Comparison of ENCODE assay signal across 26 cellular contexts in genomic region chr4:186707996-186708395, GRCh38. TPM values are rescaled to one million over a fixed set of nuclear protein-coding genes. Genes with fewer than 3 reads are reported as not detected.
"Had no signal": no experiment of that assay in that cellular context is flagged by ENCODE, and none has a peak within 500 bp of the region (broad histone marks: within the 10 kb centered on the region; RNA-seq: fewer than 3 reads in every experiment).

No MANE protein-coding gene starts in this region.

- FAIRE-seq: colon, pancreas had no signal

- H3K36me3 ChIP-seq: neutrophil had no signal

- H3K27ac ChIP-seq: foreskin keratinocyte, lower lobe of right lung, neutrophil, pancreas, suprapubic skin had no signal

- H3K4me3 ChIP-seq: esophagus muscularis mucosa, gastroesophageal sphincter, lower lobe of right lung, pancreas, smooth muscle cell, suprapubic skin had no signal

- H3K4me2 ChIP-seq: smooth muscle cell had no signal

- ATAC-seq: foreskin keratinocyte; gastroesophageal sphincter; lower lobe of right lung; natural killer cell treated with Interleukin-12 subunit alpha and Interleukin-12 subunit beta and Interleukin-15 and Interleukin-18, amount 100 ng/mL, for 72 hours; pancreas; sciatic nerve; stimulated activated naive CD8-positive, alpha-beta T cell treated with anti-CD3 and anti-CD28 coated beads, Interleukin-15, amount 100 ng/mL, for 72 hours had no signal

- DNase-seq: central memory CD4-positive, alpha-beta T cell; effector CD8-positive, alpha-beta T cell; endodermal cell; foreskin keratinocyte; hypothalamus; immature natural killer cell; islet precursor cell; left ventricle myocardium superior; lower lobe of right lung; naive B cell; pancreas; retina; stimulated activated CD4-positive, alpha-beta T cell treated with anti-CD3 and anti-CD28 coated beads, Interleukin-12 subunit alpha, Interleukin-12 subunit beta, amount 100 ng/mL, for 4 hours; stimulated activated CD4-positive, alpha-beta T cell treated with anti-CD3 and anti-CD28 coated beads, Interleukin-1b, Interleukin-23, amount 100 ng/mL, for 48 hours; stimulated activated CD4-positive, alpha-beta T cell treated with anti-CD3 and anti-CD28 coated beads, Interleukin-4, amount 100 ng/mL, for 1 hour; stimulated activated CD8-positive, alpha-beta memory T cell treated with anti-CD3 and anti-CD28 coated beads, Interleukin-4, amount 100 ng/mL, for 48 hours; stimulated activated naive CD4-positive, alpha-beta T cell; stimulated activated naive CD8-positive, alpha-beta T cell treated with anti-CD3 and anti-CD28 coated beads, Interleukin-15, amount 100 ng/mL, for 72 hours had no signal

- H3K27me3 ChIP-seq: esophagus muscularis mucosa, foreskin keratinocyte, gastroesophageal sphincter, neutrophil, pancreas, suprapubic skin had no signal

- H3K9me3 ChIP-seq: esophagus muscularis mucosa, gastroesophageal sphincter, lower lobe of right lung, neutrophil, pancreas, suprapubic skin had no signal

RNA-seq across cellular contexts. Expression of gene FAT1, which starts 15.7 kb away (rescaled TPM):
- total RNA-seq: natural killer cell treated with Interleukin-12 subunit alpha and Interleukin-12 subunit beta and Interleukin-15 and Interleukin-18, amount 100 ng/mL, for 72 hours had no signal
- polyA plus RNA-seq: immature natural killer cell had no signal
